8 cellular contexts compared by ENCODE assay signal in the genomic region with DNA sequence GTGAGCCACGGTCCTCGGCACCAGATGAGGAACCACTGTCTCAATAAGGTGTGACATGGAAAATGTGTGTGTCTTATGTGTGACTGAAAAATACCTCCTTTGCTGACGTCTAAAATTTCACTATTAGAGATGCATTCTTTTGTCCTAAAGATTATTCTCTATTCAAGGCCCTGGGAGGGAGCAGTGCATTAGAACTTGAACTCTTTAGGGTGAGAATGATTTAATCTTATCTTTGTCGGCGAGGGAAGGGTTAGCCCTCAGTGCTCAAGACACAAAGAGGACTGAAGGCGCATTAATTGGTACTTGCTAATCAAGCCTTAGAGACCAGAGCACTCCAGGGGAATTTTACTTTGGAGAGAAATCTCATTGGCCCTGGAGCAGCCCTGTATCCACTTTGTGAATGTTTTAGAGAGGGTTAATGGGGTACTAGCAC. TPM values are rescaled to one million over a fixed set of nuclear protein-coding genes. Genes with fewer than 3 reads are reported as not detected.
A peak's percentile ranks its signal among the peaks of the same experiment; 100 is the strongest.
DNase-seq lines count a peak whose midpoint lies in the region; ATAC-seq and TF ChIP-seq lines count a peak whose summit lies in the region.

No MANE protein-coding gene starts in this region.

- TF ChIP-seq CTCF in AG04449 (IDR thresholded peaks at IDR 0.05; ENCODE audit: insufficient read depth, low read length, missing control alignments) (no peak), choroid plexus epithelial cell (conservative IDR thresholded peaks at IDR 0.05; ENCODE audit: low read depth, low read length) (no peak)

- H3K9me3 Mint-ChIP-seq in IgD-negative memory B cell: no peaks in the 10 kb centered on the region

- ATAC-seq in HG02970 (IDR thresholded peaks at IDR 0.05; ENCODE audit: low FRiP score, unreplicated experiment): no peak
- ATAC-seq in GM21390 (IDR thresholded peaks at IDR 0.05; ENCODE audit: unreplicated experiment): no peak

- no peaks in the 10 kb centered on the region for H3K27me3 ChIP-seq in mucosa of stomach (ENCODE audit: control insufficient read depth, insufficient read depth, low read length)

- H3K36me3 Mint-ChIP-seq in IgD-negative memory B cell: no peaks in the 10 kb centered on the region

- CTCF ChIA-PET in AG04449 (lab: Yijun Ruan, JAX): interaction anchor here (1.3 to 2.2 kb wide), 2 partner anchors 266 to 999 kb away, joined by 4 to 7 read pairs; no protein-coding TSS in a partner anchor

- peaks cover 5 to 11% (median 10%) of the 10 kb centered on the region in 3 donors for H3K4me1 Mint-ChIP-seq in IgD-negative memory B cell

- peaks cover 37% of the 10 kb centered on the region for H3K4me1 ChIP-seq in mucosa of stomach (ENCODE audit: control insufficient read depth, insufficient read depth, low read length)

- H3K4me3 ChIP-seq in AG04449 (ENCODE audit: low read depth, low read length) (peak overlapping the region; percentile 73), choroid plexus epithelial cell (ENCODE audit: low read depth, low read length) (peak overlapping the region; percentile 77), mucosa of stomach (ENCODE audit: low read length) (peak overlapping the region; percentile 52)

- H3K9ac ChIP-seq in mucosa of stomach (ENCODE audit: low read length): peak overlapping the region; percentile 51

- H3K4me3 Mint-ChIP-seq in IgD-negative memory B cell: peak overlapping the region; percentile 67 to 88 (median 80)

- H3K9me3 ChIP-seq in mucosa of stomach (ENCODE audit: control insufficient read depth, low read length): no peaks in the 10 kb centered on the region

- no peaks in the 10 kb centered on the region for H3K27me3 Mint-ChIP-seq in IgD-negative memory B cell

- POLR2A ChIA-PET in AG04449 (lab: Yijun Ruan, JAX): no interaction called here

- H3K36me3 ChIP-seq in mucosa of stomach (ENCODE audit: control insufficient read depth, insufficient read depth, low read length): no peaks in the 10 kb centered on the region

- DNase-seq in AG04449 (ENCODE audit: low read depth, low spot score): no peak
- no peak for DNase-seq in choroid plexus epithelial cell (ENCODE audit: low read depth)
- no peak for DNase-seq in LoVo (ENCODE audit: low spot score)
- no peak for DNase-seq in DMS153 treated with DMSO at 0.1 percent for 48 hours (lab: John Stamatoyannopoulos, UW; ENCODE audit: unreplicated experiment)

- peak overlapping the region in 2 of 3 donors; percentile 16 to 61 for H3K27ac Mint-ChIP-seq in IgD-negative memory B cell

RNA-seq across cellular contexts. Expression of a gene that starts 29.8 kb away (rescaled TPM):
- not detected for polyA plus RNA-seq in IgD-negative memory B cell
